1 cellular context compared by ENCODE assay signal in the genomic region with DNA sequence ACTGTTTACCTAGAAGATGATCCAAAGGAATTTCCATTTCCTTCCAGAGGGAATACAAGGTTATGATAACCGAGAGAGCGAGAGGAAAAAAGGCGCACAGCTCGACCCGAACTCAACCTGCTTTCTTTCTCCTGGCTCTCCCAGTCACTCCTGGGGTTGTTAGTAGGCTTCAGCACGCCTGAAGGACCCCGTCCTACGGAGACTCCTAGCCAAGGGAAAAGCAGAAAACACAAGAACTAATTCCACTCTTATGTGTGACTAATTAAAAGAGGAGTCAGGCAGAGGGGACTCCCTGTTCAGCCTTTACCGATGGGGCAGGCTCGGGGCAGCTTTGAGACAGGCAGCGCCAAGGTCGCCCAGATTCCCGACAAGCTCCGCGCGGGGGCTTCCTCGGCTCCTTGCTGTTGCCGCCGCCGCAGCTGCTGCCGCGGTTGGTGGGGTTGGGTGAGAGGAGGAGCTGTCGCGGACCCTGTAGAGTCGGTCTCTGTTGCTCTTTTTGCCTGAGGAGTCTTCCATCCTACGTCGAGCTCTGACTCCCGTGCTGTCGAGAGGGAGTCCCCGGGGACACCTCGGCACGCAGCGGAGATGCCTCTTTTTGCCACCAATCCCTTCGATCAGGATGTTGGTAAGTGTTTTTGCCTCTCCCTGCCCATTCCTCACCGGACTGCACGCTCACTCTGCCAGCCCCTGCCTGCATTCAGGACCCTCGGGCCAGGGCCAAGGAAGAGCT.
TF ChIP-seq lines count a peak whose summit lies in the region.

A gene (plus strand): TSS at position 397 of the 730 bp plus-strand sequence. CDS start 189 bp downstream, at position 586.

TF ChIP-seq in HepG2, 621 proteins besides CTCF, POLR2A, EP300 and RAD21 (continued from another document and continues in another):
- TF ChIP-seq, protein P1, sequence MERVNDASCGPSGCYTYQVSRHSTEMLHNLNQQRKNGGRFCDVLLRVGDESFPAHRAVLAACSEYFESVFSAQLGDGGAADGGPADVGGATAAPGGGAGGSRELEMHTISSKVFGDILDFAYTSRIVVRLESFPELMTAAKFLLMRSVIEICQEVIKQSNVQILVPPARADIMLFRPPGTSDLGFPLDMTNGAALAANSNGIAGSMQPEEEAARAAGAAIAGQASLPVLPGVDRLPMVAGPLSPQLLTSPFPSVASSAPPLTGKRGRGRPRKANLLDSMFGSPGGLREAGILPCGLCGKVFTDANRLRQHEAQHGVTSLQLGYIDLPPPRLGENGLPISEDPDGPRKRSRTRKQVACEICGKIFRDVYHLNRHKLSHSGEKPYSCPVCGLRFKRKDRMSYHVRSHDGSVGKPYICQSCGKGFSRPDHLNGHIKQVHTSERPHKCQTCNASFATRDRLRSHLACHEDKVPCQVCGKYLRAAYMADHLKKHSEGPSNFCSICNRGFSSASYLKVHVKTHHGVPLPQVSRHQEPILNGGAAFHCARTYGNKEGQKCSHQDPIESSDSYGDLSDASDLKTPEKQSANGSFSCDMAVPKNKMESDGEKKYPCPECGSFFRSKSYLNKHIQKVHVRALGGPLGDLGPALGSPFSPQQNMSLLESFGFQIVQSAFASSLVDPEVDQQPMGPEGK (CRISPR knock-in tag; IDR thresholded peaks at IDR 0.05) = 0 out of 2 replicates have a peak, but pooled peaks have one; percentile 7
- TF ChIP-seq, protein P2, sequence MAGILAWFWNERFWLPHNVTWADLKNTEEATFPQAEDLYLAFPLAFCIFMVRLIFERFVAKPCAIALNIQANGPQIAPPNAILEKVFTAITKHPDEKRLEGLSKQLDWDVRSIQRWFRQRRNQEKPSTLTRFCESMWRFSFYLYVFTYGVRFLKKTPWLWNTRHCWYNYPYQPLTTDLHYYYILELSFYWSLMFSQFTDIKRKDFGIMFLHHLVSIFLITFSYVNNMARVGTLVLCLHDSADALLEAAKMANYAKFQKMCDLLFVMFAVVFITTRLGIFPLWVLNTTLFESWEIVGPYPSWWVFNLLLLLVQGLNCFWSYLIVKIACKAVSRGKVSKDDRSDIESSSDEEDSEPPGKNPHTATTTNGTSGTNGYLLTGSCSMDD (CRISPR knock-in tag; IDR thresholded peaks at IDR 0.05) = no peak
- TF ChIP-seq, protein P3, sequence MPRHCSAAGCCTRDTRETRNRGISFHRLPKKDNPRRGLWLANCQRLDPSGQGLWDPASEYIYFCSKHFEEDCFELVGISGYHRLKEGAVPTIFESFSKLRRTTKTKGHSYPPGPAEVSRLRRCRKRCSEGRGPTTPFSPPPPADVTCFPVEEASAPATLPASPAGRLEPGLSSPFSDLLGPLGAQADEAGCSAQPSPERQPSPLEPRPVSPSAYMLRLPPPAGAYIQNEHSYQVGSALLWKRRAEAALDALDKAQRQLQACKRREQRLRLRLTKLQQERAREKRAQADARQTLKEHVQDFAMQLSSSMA (CRISPR knock-in tag; IDR thresholded peaks at IDR 0.05) = no peak
- no peak for TF ChIP-seq ARHGAP35 (CRISPR knock-in tag; IDR thresholded peaks at IDR 0.05; ENCODE audit: borderline replicate concordance)
- TF ChIP-seq REXO4 (CRISPR knock-in tag; IDR thresholded peaks at IDR 0.05; ENCODE audit: borderline replicate concordance) = no peak
- peak; percentile 89 for TF ChIP-seq YEATS2 (CRISPR knock-in tag; IDR thresholded peaks at IDR 0.05; ENCODE audit: borderline replicate concordance)
- TF ChIP-seq, protein P4, sequence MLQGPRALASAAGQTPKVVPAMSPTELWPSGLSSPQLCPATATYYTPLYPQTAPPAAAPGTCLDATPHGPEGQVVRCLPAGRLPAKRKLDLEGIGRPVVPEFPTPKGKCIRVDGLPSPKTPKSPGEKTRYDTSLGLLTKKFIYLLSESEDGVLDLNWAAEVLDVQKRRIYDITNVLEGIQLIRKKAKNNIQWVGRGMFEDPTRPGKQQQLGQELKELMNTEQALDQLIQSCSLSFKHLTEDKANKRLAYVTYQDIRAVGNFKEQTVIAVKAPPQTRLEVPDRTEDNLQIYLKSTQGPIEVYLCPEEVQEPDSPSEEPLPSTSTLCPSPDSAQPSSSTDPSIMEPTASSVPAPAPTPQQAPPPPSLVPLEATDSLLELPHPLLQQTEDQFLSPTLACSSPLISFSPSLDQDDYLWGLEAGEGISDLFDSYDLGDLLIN (CRISPR knock-in tag; IDR thresholded peaks at IDR 0.05; ENCODE audit: borderline replicate concordance) = peak; percentile 31; the same call in 1 of the 2 replicates
- TF ChIP-seq NFIC (IDR thresholded peaks at IDR 0.05; ENCODE audit: low read length) = peak; percentile 58
- TF ChIP-seq POGZ (CRISPR knock-in tag; IDR thresholded peaks at IDR 0.05) = peak; percentile 48; the same call in 1 of the 2 replicates
- peak; percentile 42; the same call in 1 of the 2 replicates for TF ChIP-seq POLR2AphosphoS2 (IDR thresholded peaks at IDR 0.05; ENCODE audit: low read depth, low read length)
- peak; percentile 78; the same call in 1 of the 2 replicates for TF ChIP-seq HES4 (CRISPR knock-in tag; IDR thresholded peaks at IDR 0.05; ENCODE audit: borderline replicate concordance)
- no peak for TF ChIP-seq ZKSCAN8 (CRISPR knock-in tag; IDR thresholded peaks at IDR 0.05; ENCODE audit: borderline replicate concordance)
- TF ChIP-seq, protein P5, sequence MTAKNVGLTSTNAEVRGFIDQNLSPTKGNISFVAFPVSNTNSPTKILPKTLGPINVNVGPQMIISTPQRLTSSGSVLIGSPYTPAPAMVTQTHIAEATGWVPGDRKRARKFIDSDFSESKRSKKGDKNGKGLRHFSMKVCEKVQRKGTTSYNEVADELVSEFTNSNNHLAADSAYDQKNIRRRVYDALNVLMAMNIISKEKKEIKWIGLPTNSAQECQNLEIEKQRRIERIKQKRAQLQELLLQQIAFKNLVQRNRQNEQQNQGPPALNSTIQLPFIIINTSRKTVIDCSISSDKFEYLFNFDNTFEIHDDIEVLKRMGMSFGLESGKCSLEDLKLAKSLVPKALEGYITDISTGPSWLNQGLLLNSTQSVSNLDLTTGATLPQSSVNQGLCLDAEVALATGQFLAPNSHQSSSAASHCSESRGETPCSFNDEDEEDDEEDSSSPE (CRISPR knock-in tag; IDR thresholded peaks at IDR 0.05) = peak; percentile 84
- TF ChIP-seq SMC3 (IDR thresholded peaks at IDR 0.05; ENCODE audit: low read length) = no peak
- TF ChIP-seq ZNF136 (CRISPR knock-in tag; IDR thresholded peaks at IDR 0.05; ENCODE audit: low read depth) = no peak
- TF ChIP-seq ELF1 (CRISPR knock-in tag; IDR thresholded peaks at IDR 0.05) = peak; percentile 8; the same call in 1 of the 2 replicates
- TF ChIP-seq ZBTB7A (CRISPR knock-in tag; IDR thresholded peaks at IDR 0.05) = no peak
- no peak for TF ChIP-seq SMYD3 (CRISPR knock-in tag; IDR thresholded peaks at IDR 0.05)
- peak; percentile 89 for TF ChIP-seq GATAD1 (CRISPR knock-in tag; IDR thresholded peaks at IDR 0.05)
- TF ChIP-seq MAZ (IDR thresholded peaks at IDR 0.05; ENCODE audit: borderline replicate concordance, low read depth, low read length) = peak; percentile 72
- no peak; the same call in 1 of the 2 replicates for TF ChIP-seq MAZ (CRISPR knock-in tag; IDR thresholded peaks at IDR 0.05; ENCODE audit: low read depth)
- TF ChIP-seq GATAD2A (CRISPR knock-in tag; IDR thresholded peaks at IDR 0.05) = no peak; the same call in 1 of the 2 replicates
- peak; percentile 48; the same call in 1 of the 2 replicates for TF ChIP-seq GATA4 (IDR thresholded peaks at IDR 0.05; ENCODE audit: borderline replicate concordance, low read depth)
- peak; percentile 85 for TF ChIP-seq THAP11 (CRISPR knock-in tag; IDR thresholded peaks at IDR 0.05)
- no peak for TF ChIP-seq ZNF296 (CRISPR knock-in tag; conservative IDR thresholded peaks at IDR 0.05)
- no peak for TF ChIP-seq KLF12 (CRISPR knock-in tag; IDR thresholded peaks at IDR 0.05; ENCODE audit: borderline replicate concordance)
- 0 out of 2 replicates have a peak, but pooled peaks have one; percentile 31 for TF ChIP-seq ZBTB20 (CRISPR knock-in tag; IDR thresholded peaks at IDR 0.05; ENCODE audit: borderline replicate concordance, low read depth)
- TF ChIP-seq, protein P6, sequence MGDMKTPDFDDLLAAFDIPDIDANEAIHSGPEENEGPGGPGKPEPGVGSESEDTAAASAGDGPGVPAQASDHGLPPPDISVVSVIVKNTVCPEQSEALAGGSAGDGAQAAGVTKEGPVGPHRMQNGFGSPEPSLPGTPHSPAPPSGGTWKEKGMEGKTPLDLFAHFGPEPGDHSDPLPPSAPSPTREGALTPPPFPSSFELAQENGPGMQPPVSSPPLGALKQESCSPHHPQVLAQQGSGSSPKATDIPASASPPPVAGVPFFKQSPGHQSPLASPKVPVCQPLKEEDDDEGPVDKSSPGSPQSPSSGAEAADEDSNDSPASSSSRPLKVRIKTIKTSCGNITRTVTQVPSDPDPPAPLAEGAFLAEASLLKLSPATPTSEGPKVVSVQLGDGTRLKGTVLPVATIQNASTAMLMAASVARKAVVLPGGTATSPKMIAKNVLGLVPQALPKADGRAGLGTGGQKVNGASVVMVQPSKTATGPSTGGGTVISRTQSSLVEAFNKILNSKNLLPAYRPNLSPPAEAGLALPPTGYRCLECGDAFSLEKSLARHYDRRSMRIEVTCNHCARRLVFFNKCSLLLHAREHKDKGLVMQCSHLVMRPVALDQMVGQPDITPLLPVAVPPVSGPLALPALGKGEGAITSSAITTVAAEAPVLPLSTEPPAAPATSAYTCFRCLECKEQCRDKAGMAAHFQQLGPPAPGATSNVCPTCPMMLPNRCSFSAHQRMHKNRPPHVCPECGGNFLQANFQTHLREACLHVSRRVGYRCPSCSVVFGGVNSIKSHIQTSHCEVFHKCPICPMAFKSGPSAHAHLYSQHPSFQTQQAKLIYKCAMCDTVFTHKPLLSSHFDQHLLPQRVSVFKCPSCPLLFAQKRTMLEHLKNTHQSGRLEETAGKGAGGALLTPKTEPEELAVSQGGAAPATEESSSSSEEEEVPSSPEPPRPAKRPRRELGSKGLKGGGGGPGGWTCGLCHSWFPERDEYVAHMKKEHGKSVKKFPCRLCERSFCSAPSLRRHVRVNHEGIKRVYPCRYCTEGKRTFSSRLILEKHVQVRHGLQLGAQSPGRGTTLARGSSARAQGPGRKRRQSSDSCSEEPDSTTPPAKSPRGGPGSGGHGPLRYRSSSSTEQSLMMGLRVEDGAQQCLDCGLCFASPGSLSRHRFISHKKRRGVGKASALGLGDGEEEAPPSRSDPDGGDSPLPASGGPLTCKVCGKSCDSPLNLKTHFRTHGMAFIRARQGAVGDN (CRISPR knock-in tag; IDR thresholded peaks at IDR 0.05) = peak; percentile 82
- TF ChIP-seq RFXAP (CRISPR knock-in tag; IDR thresholded peaks at IDR 0.05; ENCODE audit: borderline replicate concordance) = no peak; the same call in none of the 2 replicates
- TF ChIP-seq EHMT2 (IDR thresholded peaks at IDR 0.05; ENCODE audit: borderline replicate concordance, low read depth, low read length) = no peak
- no peak for TF ChIP-seq MZF1 (CRISPR knock-in tag; IDR thresholded peaks at IDR 0.05; ENCODE audit: borderline replicate concordance)
- no peak; the same call in 1 of the 2 replicates for TF ChIP-seq ZSCAN31 (CRISPR knock-in tag; IDR thresholded peaks at IDR 0.05; ENCODE audit: low read depth)
- TF ChIP-seq, protein P7, sequence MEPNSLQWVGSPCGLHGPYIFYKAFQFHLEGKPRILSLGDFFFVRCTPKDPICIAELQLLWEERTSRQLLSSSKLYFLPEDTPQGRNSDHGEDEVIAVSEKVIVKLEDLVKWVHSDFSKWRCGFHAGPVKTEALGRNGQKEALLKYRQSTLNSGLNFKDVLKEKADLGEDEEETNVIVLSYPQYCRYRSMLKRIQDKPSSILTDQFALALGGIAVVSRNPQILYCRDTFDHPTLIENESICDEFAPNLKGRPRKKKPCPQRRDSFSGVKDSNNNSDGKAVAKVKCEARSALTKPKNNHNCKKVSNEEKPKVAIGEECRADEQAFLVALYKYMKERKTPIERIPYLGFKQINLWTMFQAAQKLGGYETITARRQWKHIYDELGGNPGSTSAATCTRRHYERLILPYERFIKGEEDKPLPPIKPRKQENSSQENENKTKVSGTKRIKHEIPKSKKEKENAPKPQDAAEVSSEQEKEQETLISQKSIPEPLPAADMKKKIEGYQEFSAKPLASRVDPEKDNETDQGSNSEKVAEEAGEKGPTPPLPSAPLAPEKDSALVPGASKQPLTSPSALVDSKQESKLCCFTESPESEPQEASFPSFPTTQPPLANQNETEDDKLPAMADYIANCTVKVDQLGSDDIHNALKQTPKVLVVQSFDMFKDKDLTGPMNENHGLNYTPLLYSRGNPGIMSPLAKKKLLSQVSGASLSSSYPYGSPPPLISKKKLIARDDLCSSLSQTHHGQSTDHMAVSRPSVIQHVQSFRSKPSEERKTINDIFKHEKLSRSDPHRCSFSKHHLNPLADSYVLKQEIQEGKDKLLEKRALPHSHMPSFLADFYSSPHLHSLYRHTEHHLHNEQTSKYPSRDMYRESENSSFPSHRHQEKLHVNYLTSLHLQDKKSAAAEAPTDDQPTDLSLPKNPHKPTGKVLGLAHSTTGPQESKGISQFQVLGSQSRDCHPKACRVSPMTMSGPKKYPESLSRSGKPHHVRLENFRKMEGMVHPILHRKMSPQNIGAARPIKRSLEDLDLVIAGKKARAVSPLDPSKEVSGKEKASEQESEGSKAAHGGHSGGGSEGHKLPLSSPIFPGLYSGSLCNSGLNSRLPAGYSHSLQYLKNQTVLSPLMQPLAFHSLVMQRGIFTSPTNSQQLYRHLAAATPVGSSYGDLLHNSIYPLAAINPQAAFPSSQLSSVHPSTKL (CRISPR knock-in tag; IDR thresholded peaks at IDR 0.05) = no peak
- TF ChIP-seq ARNT (IDR thresholded peaks at IDR 0.05) = no peak
- TF ChIP-seq ZNF761 (CRISPR knock-in tag; conservative IDR thresholded peaks at IDR 0.05) = 0 out of 2 replicates have a peak, but pooled peaks have one; percentile 56
- TF ChIP-seq, protein P8, sequence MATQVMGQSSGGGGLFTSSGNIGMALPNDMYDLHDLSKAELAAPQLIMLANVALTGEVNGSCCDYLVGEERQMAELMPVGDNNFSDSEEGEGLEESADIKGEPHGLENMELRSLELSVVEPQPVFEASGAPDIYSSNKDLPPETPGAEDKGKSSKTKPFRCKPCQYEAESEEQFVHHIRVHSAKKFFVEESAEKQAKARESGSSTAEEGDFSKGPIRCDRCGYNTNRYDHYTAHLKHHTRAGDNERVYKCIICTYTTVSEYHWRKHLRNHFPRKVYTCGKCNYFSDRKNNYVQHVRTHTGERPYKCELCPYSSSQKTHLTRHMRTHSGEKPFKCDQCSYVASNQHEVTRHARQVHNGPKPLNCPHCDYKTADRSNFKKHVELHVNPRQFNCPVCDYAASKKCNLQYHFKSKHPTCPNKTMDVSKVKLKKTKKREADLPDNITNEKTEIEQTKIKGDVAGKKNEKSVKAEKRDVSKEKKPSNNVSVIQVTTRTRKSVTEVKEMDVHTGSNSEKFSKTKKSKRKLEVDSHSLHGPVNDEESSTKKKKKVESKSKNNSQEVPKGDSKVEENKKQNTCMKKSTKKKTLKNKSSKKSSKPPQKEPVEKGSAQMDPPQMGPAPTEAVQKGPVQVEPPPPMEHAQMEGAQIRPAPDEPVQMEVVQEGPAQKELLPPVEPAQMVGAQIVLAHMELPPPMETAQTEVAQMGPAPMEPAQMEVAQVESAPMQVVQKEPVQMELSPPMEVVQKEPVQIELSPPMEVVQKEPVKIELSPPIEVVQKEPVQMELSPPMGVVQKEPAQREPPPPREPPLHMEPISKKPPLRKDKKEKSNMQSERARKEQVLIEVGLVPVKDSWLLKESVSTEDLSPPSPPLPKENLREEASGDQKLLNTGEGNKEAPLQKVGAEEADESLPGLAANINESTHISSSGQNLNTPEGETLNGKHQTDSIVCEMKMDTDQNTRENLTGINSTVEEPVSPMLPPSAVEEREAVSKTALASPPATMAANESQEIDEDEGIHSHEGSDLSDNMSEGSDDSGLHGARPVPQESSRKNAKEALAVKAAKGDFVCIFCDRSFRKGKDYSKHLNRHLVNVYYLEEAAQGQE (IDR thresholded peaks at IDR 0.05; ENCODE audit: borderline replicate concordance in 1 of 2, low read depth in 1 of 2, low read length in 2 of 2) = peak in 1 of 2 experiments; percentile 35; a peak in 1 of 4 replicates
- no peak for TF ChIP-seq CENPX (CRISPR knock-in tag; IDR thresholded peaks at IDR 0.05)
